In the genomic region with DNA sequence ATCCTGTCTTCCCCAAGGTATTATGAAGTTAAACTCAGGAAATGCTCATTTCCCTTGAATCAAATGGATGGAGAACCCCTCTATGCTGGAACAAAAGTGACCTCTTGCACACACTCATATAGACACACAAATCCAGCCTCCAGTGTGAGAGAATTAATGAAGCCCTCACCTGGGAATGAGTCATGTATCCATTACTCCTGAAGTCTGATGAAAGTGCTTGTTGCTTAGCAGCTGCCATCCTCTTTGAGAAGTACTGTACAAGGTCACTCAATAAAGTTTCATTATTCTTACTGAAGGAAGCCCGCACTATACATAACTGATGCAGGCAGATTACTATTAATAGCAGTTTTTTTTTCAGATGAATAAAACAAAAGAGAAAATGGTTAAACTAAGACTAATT, we compare ENCODE assay signal across 18 cellular contexts.
DNase-seq lines count a peak whose midpoint lies in the region; ATAC-seq and TF ChIP-seq lines count a peak whose summit lies in the region.
"Had no signal": no experiment of that assay in that cellular context is flagged by ENCODE, and none has a peak within 500 bp of the region (broad histone marks: within the 10 kb centered on the region; RNA-seq: fewer than 3 reads in every experiment).

No MANE protein-coding gene starts in this region.

- peak overlapping the region; percentile 52 to 64 for H3K27ac ChIP-seq in uterus
- H3K27ac ChIP-seq: BLaER1 treated with 17β-estradiol and CSF1 and Interleukin-3, amounts not matched to agents 10 nM and 100 nM; HL-60 had no signal

- H3K9me3 ChIP-seq in uterus, result no peaks in the 10 kb centered on the region
- H3K9me3 ChIP-seq: BLaER1 treated with 17β-estradiol and CSF1 and Interleukin-3, amounts not matched to agents 10 nM and 100 nM had no signal

- H3K36me3 ChIP-seq in uterus, result no peaks in the 10 kb centered on the region
- H3K36me3 ChIP-seq: BLaER1 treated with 17β-estradiol and CSF1 and Interleukin-3, amounts not matched to agents 10 nM and 100 nM had no signal

- TF ChIP-seq CTCF in uterus (IDR thresholded peaks at IDR 0.05), result no peak

- no peaks in the 10 kb centered on the region for H3K27me3 ChIP-seq in uterus
- H3K27me3 ChIP-seq: BLaER1 treated with 17β-estradiol and CSF1 and Interleukin-3, amounts not matched to agents 10 nM and 100 nM had no signal

- ATAC-seq in GM18511 (IDR thresholded peaks at IDR 0.05; ENCODE audit: unreplicated experiment) (no peak), HG03196 (IDR thresholded peaks at IDR 0.05; ENCODE audit: unreplicated experiment) (no peak)

- no peaks in the 10 kb centered on the region for H3K4me1 ChIP-seq in uterus

- DNase-seq in NCI-H748 (lab: John Stamatoyannopoulos, UW; ENCODE audit: unreplicated experiment) (peak; percentile 0), NCI-H748 treated with DMSO at 0.1 percent for 48 hours (lab: John Stamatoyannopoulos, UW) (no peak), NCI-H69 (lab: John Stamatoyannopoulos, UW) (peak; percentile 36), kidney tubule cell (ENCODE audit: low spot score) (peak; percentile 15), uterus (no peak), ecto neural progenitor cell (ENCODE audit: low spot score) (no peak)
- DNase-seq: ACHN; Calu3; CD4-positive, CD25-positive, alpha-beta regulatory T cell; DMS 273 treated with DMSO at 0.1 percent for 48 hours; DMS79 treated with DMSO at 0.1 percent for 48 hours; EL; HCEC 1CT; HFFc6 had no signal

- no peak for TF ChIP-seq POLR2A in uterus (IDR thresholded peaks at IDR 0.05)

- intact Hi-C loops in uterus (cut with DNase I; ENCODE audit: low total_unique reads), result no loop called here

- H3K4me3 ChIP-seq in uterus, result no peak overlapping the region
- H3K4me3 ChIP-seq: BLaER1 treated with 17β-estradiol and CSF1 and Interleukin-3, amounts not matched to agents 10 nM and 100 nM had no signal

Comparison
In these comparisons a context has a peak if more than half of its experiments do, and no peak if none do; other contexts are left out.
1. DNase-seq: peak in NCI-H748 (single experiment), NCI-H69 (single experiment) and kidney tubule cell (single experiment); none in NCI-H748 treated with DMSO at 0.1 percent for 48 hours (single experiment), uterus (0 of 2) and ecto neural progenitor cell (single experiment).